8 cellular contexts compared by ENCODE assay signal in the genomic region with DNA sequence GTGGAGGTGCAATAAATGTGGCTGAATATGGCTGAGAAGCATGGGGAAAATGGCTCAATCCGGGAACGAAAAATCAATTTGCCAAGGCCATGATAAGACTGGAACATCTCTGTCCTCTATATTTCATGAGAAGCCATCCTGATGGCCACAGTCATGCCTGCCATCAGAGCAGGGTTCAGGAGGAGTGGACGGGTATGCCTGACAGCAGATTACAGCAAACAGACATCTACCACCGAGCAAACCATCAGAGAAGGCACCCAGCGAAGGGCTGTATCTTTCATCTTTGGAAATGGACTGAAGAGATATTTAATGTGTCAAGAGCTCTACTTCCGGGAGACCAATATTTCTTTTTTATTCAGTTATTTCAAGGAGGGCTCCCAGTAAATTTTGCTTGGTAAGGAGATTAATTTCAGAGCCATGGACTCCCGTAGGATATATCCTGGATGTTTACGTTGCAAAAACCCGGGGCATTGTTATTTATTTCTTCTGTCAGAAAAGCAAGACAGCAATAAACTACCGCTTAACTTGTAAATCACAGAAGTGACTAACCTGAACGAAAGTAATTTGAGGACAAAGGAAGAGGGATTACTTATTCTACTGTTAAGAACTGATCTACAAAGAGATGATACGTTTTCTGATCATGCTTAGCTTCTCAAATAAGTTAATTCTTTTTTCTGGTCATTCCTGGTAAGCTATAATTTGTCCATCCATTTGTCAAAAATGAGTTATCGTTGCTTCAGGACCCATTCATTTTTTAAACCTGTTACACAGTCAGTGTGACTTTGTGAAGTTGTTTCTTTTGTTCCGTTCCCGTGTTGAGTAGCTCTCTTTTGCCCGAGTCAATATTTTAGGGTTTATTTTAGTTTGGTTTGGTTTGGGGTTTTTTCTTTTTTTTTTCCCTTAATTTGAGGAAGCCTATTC.
DNase-seq lines count a peak whose midpoint lies in the region; ATAC-seq and TF ChIP-seq lines count a peak whose summit lies in the region.

No MANE protein-coding gene starts in this region.

- H3K27me3 ChIP-seq in AG04450 (ENCODE audit: control insufficient read depth, insufficient read depth, low read length) = no peaks in the 10 kb centered on the region

- peak overlapping the region; percentile 99 to 100 (median 100) for H3K27ac Mint-ChIP-seq in nephron

- no peaks in the 10 kb centered on the region for H3K9me3 Mint-ChIP-seq in nephron

- TF ChIP-seq CTCF in AG04450 (IDR thresholded peaks at IDR 0.05; ENCODE audit: low read depth, low read length) = no peak
- no peak for TF ChIP-seq CTCF in RWPE1 (conservative IDR thresholded peaks at IDR 0.05; ENCODE audit: low read depth)
- TF ChIP-seq CTCF in epithelial cell of esophagus (IDR thresholded peaks at IDR 0.05; ENCODE audit: insufficient read depth, low read depth, low read length, missing control alignments) = no peak
- no peak for TF ChIP-seq CTCF in nephron (IDR thresholded peaks at IDR 0.05; ENCODE audit: unreplicated experiment in 3 of 3)

- POLR2A ChIA-PET in AG04450 (lab: Yijun Ruan, JAX) (interaction anchor here (0.6 to 2.6 kb wide), 7 partner anchors 10 to 88 kb away, joined by 3 to 22 read pairs (median 5); no protein-coding TSS in a partner anchor), RWPE1 (lab: Yijun Ruan, JAX; ENCODE audit: low non-redundant PET) (interaction anchor here (0.6 to 4.7 kb wide), 3 partner anchors 11 to 102 kb away, joined by 4 to 39 read pairs (median 6); no protein-coding TSS in a partner anchor)

- peak; percentile 9 for ATAC-seq in GM21825 (IDR thresholded peaks at IDR 0.05; ENCODE audit: unreplicated experiment)

- H3K4me1 Mint-ChIP-seq in nephron = peaks cover 57% of the 10 kb centered on the region

- H3K27me3 Mint-ChIP-seq in nephron (ENCODE audit: low read depth) = no peaks in the 10 kb centered on the region

- CTCF ChIA-PET in AG04450 (lab: Charles Lee) (interaction anchor here (0.8 to 2.3 kb wide), 8 partner anchors 9 to 98 kb away, joined by 3 to 10 read pairs (median 4); no protein-coding TSS in a partner anchor), RWPE1 (lab: Yijun Ruan, JAX) (interaction anchor here (0.5 to 1.7 kb wide), 7 partner anchors 9 to 1566 kb away, joined by 3 to 20 read pairs (median 6); no protein-coding TSS in a partner anchor)

- peak overlapping the region; percentile 85 to 95 (median 87) for H3K4me3 Mint-ChIP-seq in nephron

- no peaks in the 10 kb centered on the region for H3K9me3 ChIP-seq in AG04450 (ENCODE audit: control insufficient read depth, insufficient read depth, low read length)

- no peaks in the 10 kb centered on the region for H3K36me3 Mint-ChIP-seq in nephron (ENCODE audit: low read depth)

- DNase-seq in AG04450 (ENCODE audit: low read depth, low spot score) (no peak), RWPE1 (ENCODE audit: low spot score) (no peak), epithelial cell of esophagus (ENCODE audit: low read depth) (peak; percentile 40), GM19238 (ENCODE audit: insufficient read length, low spot score) (no peak)
- DNase-seq in stimulated activated CD4-positive, alpha-beta T cell treated with anti-CD3 and anti-CD28 coated beads, Interleukin-4, amount 100 ng/mL, for 24 hours = no peak
- no peak for DNase-seq in central memory CD4-positive, alpha-beta T cell

- H3K27ac ChIP-seq in AG04450 (ENCODE audit: low read depth, low read length) (peak overlapping the region; percentile 66), RWPE1 (peak overlapping the region; percentile 81)

- H3K4me3 ChIP-seq in AG04450 (ENCODE audit: low read depth, low read length) (peak overlapping the region; percentile 46), epithelial cell of esophagus (ENCODE audit: low read length) (peak overlapping the region; percentile 32)
